In the genomic region with DNA sequence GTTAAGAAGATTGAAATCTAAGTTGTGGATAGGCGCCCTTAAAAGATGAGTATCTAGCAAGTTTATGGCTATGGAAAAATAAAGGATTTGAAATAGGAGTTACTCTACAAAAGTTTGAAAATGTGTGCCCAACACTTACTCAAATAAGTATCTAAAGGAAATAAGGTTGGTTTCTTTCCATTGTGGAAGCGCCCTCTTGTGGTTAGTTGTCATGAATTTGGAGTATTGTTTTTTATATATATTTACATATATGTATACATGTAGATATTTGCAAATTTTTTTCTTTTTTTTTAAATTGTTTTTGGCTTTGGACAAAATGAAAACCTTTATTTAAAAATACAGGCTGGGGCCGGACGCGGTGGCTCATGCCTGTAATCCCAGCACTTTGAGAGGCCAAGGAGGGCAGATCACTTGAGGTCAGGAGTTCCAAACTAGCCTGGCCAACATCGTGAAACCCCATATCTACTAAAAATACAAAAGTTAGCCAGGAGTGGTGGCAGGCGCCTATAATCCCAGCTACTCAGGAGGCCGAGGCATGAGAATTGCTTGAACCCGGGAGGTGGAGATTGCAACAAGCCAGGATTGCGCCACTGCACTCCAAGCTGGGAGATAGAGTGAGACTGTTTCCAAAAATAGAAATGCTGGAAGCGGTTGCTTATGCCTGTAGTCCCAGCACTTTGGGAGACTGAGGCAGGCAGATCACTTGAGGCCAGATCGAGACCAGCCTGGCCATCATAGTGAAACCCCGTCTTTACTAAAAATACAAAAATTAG, we compare ENCODE assay signal across 8 cellular contexts. TPM values are rescaled to one million over a fixed set of nuclear protein-coding genes. Genes with fewer than 3 reads are reported as not detected.
DNase-seq lines count a peak whose midpoint lies in the region; ATAC-seq, FAIRE-seq and TF ChIP-seq lines count a peak whose summit lies in the region.

No MANE protein-coding gene starts in this region.

- ATAC-seq in left colon, result peak; percentile 61
- no peak for ATAC-seq in stimulated activated naive CD8-positive, alpha-beta T cell treated with anti-CD3 and anti-CD28 coated beads, Interleukin-15, Interleukin-2, amounts not matched to agents 100 U/mL and 50 U/mL, for 24 hours
- ATAC-seq in GM19351 (IDR thresholded peaks at IDR 0.05; ENCODE audit: unreplicated experiment), result no peak

- no TSS peak for BruUV-seq in MCF 10A (replicated peaks; lab: Mats Ljungman, UMichigan)

- H3K4me3 Mint-ChIP-seq in MCF 10A (ENCODE audit: unreplicated experiment), result no peak overlapping the region

- H3K27me3 Mint-ChIP-seq in MCF 10A (ENCODE audit: insufficient read depth, unreplicated experiment), result no peaks in the 10 kb centered on the region

- intact Hi-C loops in MCF 10A (cut with micrococcal nuclease) (loop anchor here (1.0 to 2.0 kb wide), 3 partner anchors 100 to 137 kb away; partner anchors contain the start of gene SNTB2), left colon (cut with DNase I, micrococcal nuclease) (loop anchor here in 1 of 2 donors (2.0 kb wide), 1 partner anchor 136 kb away; no protein-coding TSS in a partner anchor)

- no peaks in the 10 kb centered on the region for H3K4me1 Mint-ChIP-seq in MCF 10A (ENCODE audit: insufficient read depth, unreplicated experiment)

- CTCF ChIA-PET in MCF 10A (lab: Yijun Ruan, JAX), result interaction anchor here (0.6 to 3.5 kb wide), 29 partner anchors 11 to 639 kb away, joined by 3 to 54 read pairs (median 4); partner anchors contain the start of genes CHTF8, SNTB2 and UTP4

- DNase-seq in D721Med (ENCODE audit: insufficient read length, low spot score) (no peak), HFF-Myc (ENCODE audit: extremely low read depth, low read depth) (peak; percentile 58), RCC 7860 (ENCODE audit: low spot score) (peak; percentile 44), MCF 10A (ENCODE audit: unreplicated experiment) (peak; percentile 77), left colon (peak in 1 of 2 donors; percentile 26), NCI-H187 treated with DMSO at 0.1 percent for 48 hours (lab: John Stamatoyannopoulos, UW) (no peak)
- peak; percentile 26 for DNase-seq in stimulated activated naive CD8-positive, alpha-beta T cell treated with anti-CD3 and anti-CD28 coated beads, Interleukin-15, Interleukin-2, amounts not matched to agents 100 U/mL and 50 U/mL, for 24 hours

- no peaks in the 10 kb centered on the region for H3K9me3 Mint-ChIP-seq in MCF 10A (ENCODE audit: unreplicated experiment)

- peak; percentile 54 for TF ChIP-seq CTCF in D721Med (IDR thresholded peaks at IDR 0.05; ENCODE audit: insufficient read depth, missing control alignments)
- peak; percentile 36 for TF ChIP-seq CTCF in HFF-Myc (IDR thresholded peaks at IDR 0.05; ENCODE audit: low read depth, low read length, missing control alignments)
- TF ChIP-seq CTCF in MCF 10A (IDR thresholded peaks at IDR 0.05; ENCODE audit: unreplicated experiment), result peak; percentile 53

- no peak overlapping the region for H3K27ac Mint-ChIP-seq in MCF 10A (ENCODE audit: low read depth, unreplicated experiment)

- H3K36me3 Mint-ChIP-seq in MCF 10A (ENCODE audit: insufficient read depth, unreplicated experiment), result peaks cover 8% of the 10 kb centered on the region

- POLR2A ChIA-PET in MCF 10A (lab: Yijun Ruan, JAX), result interaction anchor here (0.7 to 2.5 kb wide), 9 partner anchors 13 to 240 kb away, joined by 3 to 14 read pairs (median 4); partner anchors contain the start of gene SNTB2

- no peak overlapping the region for H3K4me3 ChIP-seq in HFF-Myc (replicated peaks; ENCODE audit: low read depth, low read length)

- no peak for FAIRE-seq in D721Med (lab: Jason Lieb, UNC)
- FAIRE-seq in RCC 7860 (lab: Jason Lieb, UNC), result peak; percentile 77

RNA-seq across cellular contexts. Expression of gene VPS4A, which starts 24.0 kb away (rescaled TPM):
- total RNA-seq in MCF 10A (2022) (34.4 and 38.6 TPM in 2 replicates), left colon (10 to 100 TPM; 34.1 to 34.3 TPM)

RNA-seq across cellular contexts. Expression of gene PDF, which starts 43.3 kb away (rescaled TPM):
- 19.4 and 24.8 TPM in 2 replicates for total RNA-seq in MCF 10A (2022)
- total RNA-seq in left colon, result 10 to 100 TPM; 10.1 to 20.5 TPM

RNA-seq across cellular contexts. Expression of gene COG8, which starts 52.2 kb away (rescaled TPM):
- total RNA-seq in MCF 10A (2022) (29.3 and 33.3 TPM in 2 replicates), left colon (10 to 100 TPM; 31.7 to 36.6 TPM)

RNA-seq across cellular contexts. Expression of gene NIP7, which starts 52.4 kb away (rescaled TPM):
- total RNA-seq in MCF 10A (2022) (55.4 and 62.1 TPM in 2 replicates), left colon (10 to 100 TPM; 19.0 to 22.1 TPM)

Comparison
In these comparisons a context has a peak if more than half of its experiments do, and no peak if none do; other contexts are left out.
1. DNase-seq: peak in HFF-Myc (single experiment), RCC 7860 (single experiment), MCF 10A (single experiment) and stimulated activated naive CD8-positive, alpha-beta T cell treated with anti-CD3 and anti-CD28 coated beads, Interleukin-15, Interleukin-2, amounts not matched to agents 100 U/mL and 50 U/mL, for 24 hours (single experiment); none in D721Med (single experiment) and NCI-H187 treated with DMSO at 0.1 percent for 48 hours (single experiment).
2. Peak in every context shown above with its lines, with median percentiles within 50 percentile points of each other: CTCF ChIP-seq.